14 cellular contexts compared by ENCODE assay signal in genomic region chr2:238067939-238068338, GRCh38. TPM values are rescaled to one million over a fixed set of nuclear protein-coding genes. Genes with fewer than 3 reads are reported as not detected.
A peak's percentile ranks its signal among the peaks of the same experiment; 100 is the strongest.
DNase-seq lines count a peak whose midpoint lies in the region; ATAC-seq and TF ChIP-seq lines count a peak whose summit lies in the region.
"Had no signal": no experiment of that assay in that cellular context is flagged by ENCODE, and none has a peak within 500 bp of the region (broad histone marks: within the 10 kb centered on the region; RNA-seq: fewer than 3 reads in every experiment).

No MANE protein-coding gene starts in this region.

- H3K4me3 Mint-ChIP-seq in activated CD8-positive, alpha-beta memory T cell treated with anti-CD3 and anti-CD28 coated beads, Interleukin-2, amount 10 ng/mL, durations not matched to agents 7 days and 5 days = no peak overlapping the region
- H3K4me3 Mint-ChIP-seq in CD8-positive, alpha-beta memory T cell = peak overlapping the region in 5 of 7 donors; percentile 4 to 52 (median 20)
- H3K4me3 Mint-ChIP-seq in T-helper 2 cell treated with Interferon-gamma antibody and Interleukin-4, amounts not matched to agents 5 μg/mL and 100 μg/mL, for 36 hours = no peak overlapping the region
- peak overlapping the region in 2 of 10 donors; percentile 16 to 76 for H3K4me3 Mint-ChIP-seq in naive thymus-derived CD4-positive, alpha-beta T cell
- H3K4me3 Mint-ChIP-seq: CD14-positive monocyte, IgD-negative memory B cell had no signal

- no peaks in the 10 kb centered on the region for H3K9me3 ChIP-seq in CD8-positive, alpha-beta memory T cell (ENCODE audit: low read length)
- no peaks in the 10 kb centered on the region for H3K9me3 ChIP-seq in naive thymus-derived CD4-positive, alpha-beta T cell (ENCODE audit: control insufficient read depth in 2 of 3, low read length in 3 of 3)

- CTCF ChIA-PET in activated CD8-positive, alpha-beta memory T cell treated with anti-CD3 and anti-CD28 coated beads, Interleukin-2, amount 10 ng/mL, durations not matched to agents 7 days and 5 days (lab: Charles Lee) = no interaction called here
- CTCF ChIA-PET in CD8-positive, alpha-beta memory T cell (lab: Charles Lee) = interaction anchor here (0.9 kb wide), 1 partner anchor 139 kb away, joined by 3 read pairs; no protein-coding TSS in a partner anchor
- CTCF ChIA-PET in naive thymus-derived CD4-positive, alpha-beta T cell (lab: Charles Lee) = no interaction called here

- peaks cover 58% of the 10 kb centered on the region for H3K4me1 Mint-ChIP-seq in activated CD8-positive, alpha-beta memory T cell treated with anti-CD3 and anti-CD28 coated beads, Interleukin-2, amount 10 ng/mL, durations not matched to agents 7 days and 5 days
- peaks cover 35 to 79% (median 65%) of the 10 kb centered on the region in 3 donors for H3K4me1 Mint-ChIP-seq in CD8-positive, alpha-beta memory T cell
- H3K4me1 Mint-ChIP-seq in T-helper 2 cell treated with Interferon-gamma antibody and Interleukin-4, amounts not matched to agents 5 μg/mL and 100 μg/mL, for 36 hours (ENCODE audit: low read depth) = peaks cover 55% of the 10 kb centered on the region
- H3K4me1 Mint-ChIP-seq in naive thymus-derived CD4-positive, alpha-beta T cell = peaks cover 10 to 71% (median 35%) of the 10 kb centered on the region in 7 donors
- H3K4me1 Mint-ChIP-seq: CD14-positive monocyte had no signal

- H3K4me3 ChIP-seq in CD8-positive, alpha-beta memory T cell (ENCODE audit: low read length) = no peak overlapping the region
- no peak overlapping the region for H3K4me3 ChIP-seq in naive thymus-derived CD4-positive, alpha-beta T cell (ENCODE audit: low read length)
- H3K4me3 ChIP-seq in foreskin fibroblast (ENCODE audit: low read depth in 1 of 2, low read length in 2 of 2) = no peak overlapping the region

- intact Hi-C loops in naive thymus-derived CD4-positive, alpha-beta T cell (cut with micrococcal nuclease) = no loop called here

- ATAC-seq in activated CD8-positive, alpha-beta memory T cell treated with anti-CD3 and anti-CD28 coated beads, Interleukin-2, amount 10 ng/mL, durations not matched to agents 7 days and 5 days = no peak
- ATAC-seq in naive thymus-derived CD4-positive, alpha-beta T cell = no peak
- ATAC-seq in HG03571 (IDR thresholded peaks at IDR 0.05; ENCODE audit: unreplicated experiment) = no peak

- H3K36me3 ChIP-seq in CD8-positive, alpha-beta memory T cell (ENCODE audit: insufficient read depth, low read length) = peaks cover 6% of the 10 kb centered on the region
- H3K36me3 ChIP-seq in naive thymus-derived CD4-positive, alpha-beta T cell (ENCODE audit: control insufficient read depth in 2 of 3, insufficient read depth in 3 of 3, low read length in 3 of 3) = peaks cover 0 to 19% (median 0%) of the 10 kb centered on the region in 3 experiments

- peaks cover 33% of the 10 kb centered on the region for H3K4me1 ChIP-seq in CD8-positive, alpha-beta memory T cell (ENCODE audit: insufficient read depth, low read length)
- peaks cover 17 to 34% of the 10 kb centered on the region in 2 donors for H3K4me1 ChIP-seq in naive thymus-derived CD4-positive, alpha-beta T cell (ENCODE audit: control insufficient read depth in 2 of 2, insufficient read depth in 2 of 2, low read length in 2 of 2)

- peak overlapping the region; percentile 22 for H3K27ac Mint-ChIP-seq in activated CD8-positive, alpha-beta memory T cell treated with anti-CD3 and anti-CD28 coated beads, Interleukin-2, amount 10 ng/mL, durations not matched to agents 7 days and 5 days
- peak overlapping the region in 7 of 8 donors; percentile 9 to 74 (median 61) for H3K27ac Mint-ChIP-seq in CD8-positive, alpha-beta memory T cell
- peak overlapping the region; percentile 36 for H3K27ac Mint-ChIP-seq in T-helper 2 cell treated with Interferon-gamma antibody and Interleukin-4, amounts not matched to agents 5 μg/mL and 100 μg/mL, for 36 hours
- H3K27ac Mint-ChIP-seq in naive thymus-derived CD4-positive, alpha-beta T cell = peak overlapping the region; percentile 6 to 87 (median 51)

- peaks cover 12% of the 10 kb centered on the region for H3K9me3 Mint-ChIP-seq in activated CD8-positive, alpha-beta memory T cell treated with anti-CD3 and anti-CD28 coated beads, Interleukin-2, amount 10 ng/mL, durations not matched to agents 7 days and 5 days (ENCODE audit: low read depth)
- H3K9me3 Mint-ChIP-seq in CD8-positive, alpha-beta memory T cell = no peaks in the 10 kb centered on the region
- H3K9me3 Mint-ChIP-seq in T-helper 2 cell treated with Interferon-gamma antibody and Interleukin-4, amounts not matched to agents 5 μg/mL and 100 μg/mL, for 36 hours = peaks cover 30% of the 10 kb centered on the region
- H3K9me3 Mint-ChIP-seq in naive thymus-derived CD4-positive, alpha-beta T cell = peaks cover 0 to 22% (median 0%) of the 10 kb centered on the region in 11 donors

- H3K27me3 ChIP-seq in CD8-positive, alpha-beta memory T cell (ENCODE audit: insufficient read depth, low read length, poor library complexity, severe bottlenecking) = no peaks in the 10 kb centered on the region
- no peaks in the 10 kb centered on the region for H3K27me3 ChIP-seq in naive thymus-derived CD4-positive, alpha-beta T cell (ENCODE audit: control insufficient read depth in 2 of 2, insufficient read depth in 2 of 2, low read length in 2 of 2)

- POLR2A ChIA-PET in CD8-positive, alpha-beta memory T cell (lab: Charles Lee) = no interaction called here
- POLR2A ChIA-PET in naive thymus-derived CD4-positive, alpha-beta T cell (lab: Charles Lee) = no interaction called here

- peaks cover 64% of the 10 kb centered on the region for H3K36me3 Mint-ChIP-seq in activated CD8-positive, alpha-beta memory T cell treated with anti-CD3 and anti-CD28 coated beads, Interleukin-2, amount 10 ng/mL, durations not matched to agents 7 days and 5 days
- H3K36me3 Mint-ChIP-seq in CD8-positive, alpha-beta memory T cell = peaks cover 12 to 53% (median 19%) of the 10 kb centered on the region in 3 donors
- peaks cover 68% of the 10 kb centered on the region for H3K36me3 Mint-ChIP-seq in T-helper 2 cell treated with Interferon-gamma antibody and Interleukin-4, amounts not matched to agents 5 μg/mL and 100 μg/mL, for 36 hours (ENCODE audit: low read depth)
- peaks cover 15 to 60% (median 54%) of the 10 kb centered on the region in 5 donors for H3K36me3 Mint-ChIP-seq in naive thymus-derived CD4-positive, alpha-beta T cell

- no peak overlapping the region for H3K27ac ChIP-seq in CD8-positive, alpha-beta memory T cell (ENCODE audit: low read depth, low read length)
- H3K27ac ChIP-seq in naive thymus-derived CD4-positive, alpha-beta T cell (ENCODE audit: low read depth, low read length) = no peak overlapping the region

- TF ChIP-seq CTCF in foreskin fibroblast (IDR thresholded peaks at IDR 0.05; ENCODE audit: low read depth, low read length) = no peak

- no peaks in the 10 kb centered on the region for H3K27me3 Mint-ChIP-seq in activated CD8-positive, alpha-beta memory T cell treated with anti-CD3 and anti-CD28 coated beads, Interleukin-2, amount 10 ng/mL, durations not matched to agents 7 days and 5 days
- H3K27me3 Mint-ChIP-seq in CD8-positive, alpha-beta memory T cell = no peaks in the 10 kb centered on the region
- H3K27me3 Mint-ChIP-seq in T-helper 2 cell treated with Interferon-gamma antibody and Interleukin-4, amounts not matched to agents 5 μg/mL and 100 μg/mL, for 36 hours (ENCODE audit: low read depth) = no peaks in the 10 kb centered on the region
- no peaks in the 10 kb centered on the region for H3K27me3 Mint-ChIP-seq in naive thymus-derived CD4-positive, alpha-beta T cell
- H3K27me3 Mint-ChIP-seq: IgD-negative memory B cell had no signal

- DNase-seq in activated CD8-positive, alpha-beta memory T cell treated with anti-CD3 and anti-CD28 coated beads, Interleukin-2, amount 10 ng/mL, durations not matched to agents 7 days and 5 days = no peak
- DNase-seq in activated CD8-positive, alpha-beta memory T cell treated with anti-CD3 and anti-CD28 coated beads, Interleukin-2, amount 50 U/mL, for 4 hours = no peak
- peak in 1 of 5 donors; percentile 20 for DNase-seq in CD8-positive, alpha-beta memory T cell
- no peak for DNase-seq in T-helper 2 cell treated with Interferon-gamma antibody and Interleukin-4, amounts not matched to agents 5 μg/mL and 100 μg/mL, for 36 hours (ENCODE audit: low spot score)
- no peak for DNase-seq in naive thymus-derived CD4-positive, alpha-beta T cell
- DNase-seq in foreskin fibroblast = no peak
- DNase-seq: DMS79; NCI-H146; NCI-H2081 treated with DMSO at 0.1 percent for 48 hours; NCI-H2227 treated with DMSO at 0.1 percent for 48 hours; NK-92 treated with Interleukin-12 subunit alpha and Interleukin-12 subunit beta, amount 100 ng/mL, for 24 hours had no signal

RNA-seq across cellular contexts. Expression of gene SCLY, which starts 7.1 kb away (rescaled TPM):
- 10 to 100 TPM; 29.1 to 53.8 TPM for total RNA-seq in activated CD8-positive, alpha-beta memory T cell treated with anti-CD3 and anti-CD28 coated beads, Interleukin-2, amount 10 ng/mL, durations not matched to agents 7 days and 5 days
- total RNA-seq in CD8-positive, alpha-beta memory T cell = 10 to 100 TPM; 64.8 to 70.5 TPM
- polyA plus RNA-seq in CD8-positive, alpha-beta memory T cell = 16.1 TPM
- 10 to 100 TPM; 16.1 to 47.3 (median 29.1) TPM for total RNA-seq in naive thymus-derived CD4-positive, alpha-beta T cell
- polyA plus RNA-seq in naive thymus-derived CD4-positive, alpha-beta T cell = 10 to 100 TPM; 12.2 to 14.1 TPM

RNA-seq across cellular contexts. Expression of gene ESPNL, which starts 32.2 kb away (rescaled TPM):
- total RNA-seq in activated CD8-positive, alpha-beta memory T cell treated with anti-CD3 and anti-CD28 coated beads, Interleukin-2, amount 10 ng/mL, durations not matched to agents 7 days and 5 days = under 1 TPM in 1 of 2 experiments, not detected in 1; 0.05 TPM
- total RNA-seq in CD8-positive, alpha-beta memory T cell = not detected
- not detected for polyA plus RNA-seq in CD8-positive, alpha-beta memory T cell
- total RNA-seq in naive thymus-derived CD4-positive, alpha-beta T cell = under 1 TPM in 4 of 5 experiments, not detected in 1; 0.07 to 0.35 (median 0.31) TPM
- not detected for polyA plus RNA-seq in naive thymus-derived CD4-positive, alpha-beta T cell
- polyA plus RNA-seq: CD14-positive monocyte had no signal

Comparison
In these comparisons a context has a peak if more than half of its experiments do, and no peak if none do; other contexts are left out.
1. H3K4me3 Mint-ChIP-seq: peak in CD8-positive, alpha-beta memory T cell (5 of 7); none in activated CD8-positive, alpha-beta memory T cell treated with anti-CD3 and anti-CD28 coated beads, Interleukin-2, amount 10 ng/mL, durations not matched to agents 7 days and 5 days (single experiment) and T-helper 2 cell treated with Interferon-gamma antibody and Interleukin-4, amounts not matched to agents 5 μg/mL and 100 μg/mL, for 36 hours (single experiment).
2. Peak in every context shown above with its lines, with median percentiles within 50 percentile points of each other: H3K27ac Mint-ChIP-seq.